In genomic region chr20:24677626-24678328, GRCh38 we compare ENCODE assay signal across 17 cellular contexts.
DNase-seq lines count a peak whose midpoint lies in the region; ATAC-seq and TF ChIP-seq lines count a peak whose summit lies in the region.
"Had no signal": no experiment of that assay in that cellular context is flagged by ENCODE, and none has a peak within 500 bp of the region (broad histone marks: within the 10 kb centered on the region; RNA-seq: fewer than 3 reads in every experiment).

No MANE protein-coding gene starts in this region.

- intact Hi-C loops in posterior vena cava (cut with DNase I), result no loop called here

- no peaks in the 10 kb centered on the region for H3K9me2 ChIP-seq in hepatocyte (replicated peaks; ENCODE audit: insufficient read depth)

- DNase-seq in ELF-1 (ENCODE audit: low read depth, low spot score) (peak; percentile 25), H9 (no peak), hepatocyte (ENCODE audit: low spot score) (peak; percentile 19), posterior vena cava (ENCODE audit: low spot score) (peak; percentile 23)
- DNase-seq: CD4-positive, CD25-positive, alpha-beta regulatory T cell; DMS153; NCI-H187; NCI-H345; NCI-H526 treated with DMSO at 0.1 percent for 48 hours; NK-92 treated with Interleukin-12 subunit alpha and Interleukin-12 subunit beta, amount 100 ng/mL, for 24 hours; OCI-M1 had no signal

- no peak for ATAC-seq in HG03159 (IDR thresholded peaks at IDR 0.05; ENCODE audit: unreplicated experiment)
- no peak for ATAC-seq in GM19035 (IDR thresholded peaks at IDR 0.05; ENCODE audit: unreplicated experiment)
- ATAC-seq in GM18505 (IDR thresholded peaks at IDR 0.05; ENCODE audit: unreplicated experiment), result no peak

- H3K79me2 ChIP-seq in H9 (ENCODE audit: insufficient read depth, low read length) (no peaks in the 10 kb centered on the region), hepatocyte (no peaks in the 10 kb centered on the region)

- H4K8ac ChIP-seq in H9 (replicated peaks; ENCODE audit: insufficient read length, low read depth, low read length), result no peak overlapping the region

- H2BK120ac ChIP-seq in H9 (ENCODE audit: low read depth, low read length, poor library complexity, severe bottlenecking), result no peak overlapping the region

- no peak overlapping the region for H3K56ac ChIP-seq in H9 (ENCODE audit: insufficient read length, low read depth, low read length)

- no peak overlapping the region for H3K4me2 ChIP-seq in H9 (ENCODE audit: insufficient read depth, insufficient read length, low read length)
- no peak overlapping the region for H3K4me2 ChIP-seq in hepatocyte

- H2BK15ac ChIP-seq in H9 (ENCODE audit: low read depth, low read length), result no peak overlapping the region

- H3K18ac ChIP-seq in H9 (ENCODE audit: insufficient read length, low read depth, low read length), result no peak overlapping the region

- H3K23me2 ChIP-seq in H9 (ENCODE audit: insufficient read length, low read depth, low read length, poor library complexity, severe bottlenecking), result no peaks in the 10 kb centered on the region

- H3K36me3 Mint-ChIP-seq in H9 (ENCODE audit: insufficient read depth in 1 of 3, low read depth in 3 of 3), result no peaks in the 10 kb centered on the region
- H3K36me3 Mint-ChIP-seq: CD4-positive, CD25-positive, alpha-beta regulatory T cell had no signal

- no peak overlapping the region for H3K27ac ChIP-seq in H9 (ENCODE audit: insufficient read length, low read depth, low read length)
- H3K27ac ChIP-seq in hepatocyte, result no peak overlapping the region
- H3K27ac ChIP-seq: RWPE1 had no signal

- H3K9me3 Mint-ChIP-seq in H9, result no peaks in the 10 kb centered on the region; a peak in 1 of 5 replicates

- H3K14ac ChIP-seq in H9 (ENCODE audit: insufficient read depth, low read length), result no peak overlapping the region; the same call in 1 of the 2 replicates

- no peaks in the 10 kb centered on the region for H3K36me3 ChIP-seq in hepatocyte (replicated peaks; ENCODE audit: insufficient read depth, low read depth)

- no peaks in the 10 kb centered on the region for H4K20me1 ChIP-seq in H9 (ENCODE audit: control insufficient read depth, insufficient read depth, insufficient read length)
- no peaks in the 10 kb centered on the region for H4K20me1 ChIP-seq in hepatocyte (ENCODE audit: insufficient read depth, poor library complexity, severe bottlenecking)

- TF ChIP-seq CTCF in H9 (conservative IDR thresholded peaks at IDR 0.05) (peak; percentile 34; the same call in 2 of the 3 replicates), hepatocyte (IDR thresholded peaks at IDR 0.05; ENCODE audit: poor library complexity) (no peak)

- no peak overlapping the region for H4K5ac ChIP-seq in H9 (ENCODE audit: insufficient read length, low read depth, low read length)

- H3K27me3 ChIP-seq in H9 (ENCODE audit: insufficient read depth, low read length) (no peaks in the 10 kb centered on the region), hepatocyte (no peaks in the 10 kb centered on the region)

- H2BK5ac ChIP-seq in H9 (ENCODE audit: insufficient read length, low read length), result no peak overlapping the region

- H3T11ph ChIP-seq in H9 (ENCODE audit: low read length), result no peak overlapping the region

- H2AFZ ChIP-seq in H9 (ENCODE audit: low read length) (no peak overlapping the region), hepatocyte (no peak overlapping the region)

- H3K23ac ChIP-seq in H9 (ENCODE audit: insufficient read length, low read depth, low read length), result no peak overlapping the region

- H2AK5ac ChIP-seq in H9 (ENCODE audit: insufficient read length, low read length), result no peak overlapping the region

- no peaks in the 10 kb centered on the region for H3K9me3 ChIP-seq in H9 (ENCODE audit: control insufficient read depth, low read depth, low read length)
- H3K9me3 ChIP-seq in hepatocyte (ENCODE audit: low read depth), result no peaks in the 10 kb centered on the region
- H3K9me3 ChIP-seq: Caco-2 had no signal

- H2BK20ac ChIP-seq in H9 (ENCODE audit: low read depth, low read length, poor library complexity, severe bottlenecking), result no peak overlapping the region

- WGBS in H9 (ENCODE audit: extremely low coverage, insufficient read length, low lambda C conversion rate), result no CpG with 5 or more reads among the region's 9 CpGs
- WGBS in hepatocyte (ENCODE audit: low lambda C conversion rate, missing lambda C conversion rate), result 55% methylated on average over 9 of the region's 9 CpGs

- no peaks in the 10 kb centered on the region for H3K79me1 ChIP-seq in H9 (ENCODE audit: insufficient read depth, low read depth, low read length, poor library complexity, severe bottlenecking)

- H3K4me3 ChIP-seq in hepatocyte, result no peak overlapping the region

- no peaks in the 10 kb centered on the region for H3K4me1 ChIP-seq in H9 (ENCODE audit: insufficient read depth, low read length)
- H3K4me1 ChIP-seq in hepatocyte (ENCODE audit: insufficient read depth), result no peaks in the 10 kb centered on the region
- H3K4me1 ChIP-seq: Caco-2 had no signal

- H2BK12ac ChIP-seq in H9 (ENCODE audit: insufficient read length, low read depth, low read length), result no peak overlapping the region

- H3K27ac Mint-ChIP-seq in H9, result peak overlapping the region in 1 of 3 experiments; percentile 19; a peak in 1 of 7 replicates
- H3K27ac Mint-ChIP-seq: B cell; CD4-positive, CD25-positive, alpha-beta regulatory T cell had no signal

- no peak overlapping the region for H4K91ac ChIP-seq in H9 (ENCODE audit: insufficient read length, low read depth, low read length)

- H3K9ac ChIP-seq in H9 (ENCODE audit: extremely low read depth, insufficient read length, low read length), result no peak overlapping the region

- H3K4ac ChIP-seq in H9 (ENCODE audit: low read depth, low read length), result no peak overlapping the region

- TF ChIP-seq POLR2A in GM18505 (IDR thresholded peaks at IDR 0.05; ENCODE audit: borderline replicate concordance, extremely low read depth, insufficient read depth, insufficient read length), result no peak

- H3K4me1 Mint-ChIP-seq in H9, result no peaks in the 10 kb centered on the region
- H3K4me1 Mint-ChIP-seq: CD4-positive, CD25-positive, alpha-beta regulatory T cell had no signal

- no peak overlapping the region for H3K4me3 Mint-ChIP-seq in H9
- H3K4me3 Mint-ChIP-seq: B cell; CD4-positive, CD25-positive, alpha-beta regulatory T cell had no signal

- H3K27me3 Mint-ChIP-seq in H9 (ENCODE audit: low read depth), result no peaks in the 10 kb centered on the region; the same call in 1 of the 2 replicates
- H3K27me3 Mint-ChIP-seq: B cell; CD4-positive, CD25-positive, alpha-beta regulatory T cell had no signal
